ENCODE assay signal across 22 cellular contexts in genomic region chr1:19324665-19324990, GRCh38. TPM values are rescaled to one million over a fixed set of nuclear protein-coding genes. Genes with fewer than 3 reads are reported as not detected.
DNase-seq lines count a peak whose midpoint lies in the region; ATAC-seq, FAIRE-seq and TF ChIP-seq lines count a peak whose summit lies in the region.
"Had no signal": no experiment of that assay in that cellular context is flagged by ENCODE, and none has a peak within 500 bp of the region (broad histone marks: within the 10 kb centered on the region; RNA-seq: fewer than 3 reads in every experiment).

No MANE protein-coding gene starts in this region.

- peak overlapping the region; percentile 55 for H3K23ac ChIP-seq in neuronal stem cell (ENCODE audit: low read depth, low read length, poor library complexity)

- H2BK12ac ChIP-seq in neuronal stem cell (ENCODE audit: low read length) = no peak overlapping the region

- no peak overlapping the region for H4K91ac ChIP-seq in neuronal stem cell (ENCODE audit: low read depth, low read length, poor library complexity)

- no peaks in the 10 kb centered on the region for H3K9me2 ChIP-seq in MM.1S (replicated peaks; ENCODE audit: insufficient read depth, low read length)

- TF ChIP-seq EP300 in K562 (IDR thresholded peaks at IDR 0.05; ENCODE audit: low read length) = no peak

- ATAC-seq in left ventricle myocardium superior (no peak), Right ventricle myocardium inferior (no peak), K562 (no peak)
- ATAC-seq: CD8-positive, alpha-beta T cell; GM23338; HCT116 had no signal

- no peaks in the 10 kb centered on the region for H3F3A ChIP-seq in MM.1S (ENCODE audit: insufficient read depth, low read length)

- H2BK5ac ChIP-seq in neuronal stem cell (ENCODE audit: low read length) = no peak overlapping the region

- DNase-seq in left ventricle myocardium superior (peak; percentile 17), Right ventricle myocardium inferior (ENCODE audit: missing footprints) (no peak), K562 (ENCODE audit: extremely low read depth in 1 of 4, low spot score in 3 of 4) (no peak), neuronal stem cell (ENCODE audit: low spot score) (no peak), MM.1S (no peak), COLO668 (lab: John Stamatoyannopoulos, UW; ENCODE audit: unreplicated experiment) (no peak)
- DNase-seq: AML-193; BE2C; CD4-positive, CD25-positive, alpha-beta regulatory T cell; CD8-positive, alpha-beta T cell; DMS 273 treated with DMSO at 0.1 percent for 48 hours; DMS79 treated with DMSO at 0.1 percent for 48 hours; GF-D8 had no signal

- no peak overlapping the region for H3K14ac ChIP-seq in neuronal stem cell (ENCODE audit: low read length)

- H3K9me1 ChIP-seq in K562 (ENCODE audit: control insufficient read depth, insufficient read depth, low read length) = peaks cover 20% of the 10 kb centered on the region

- intact Hi-C loops in left ventricle myocardium superior (cut with micrococcal nuclease) (no loop called here), Right ventricle myocardium inferior (cut with DNase I) (no loop called here), K562 (cut with micrococcal nuclease) (no loop called here)

- H4K20me1 ChIP-seq in K562 (replicated peaks; ENCODE audit: control insufficient read depth, insufficient read depth, low read length) (peaks cover 30% of the 10 kb centered on the region), MM.1S (ENCODE audit: insufficient read depth, low read length) (no peaks in the 10 kb centered on the region)

- no peak overlapping the region; a peak in 1 of 4 replicates for H3K9ac ChIP-seq in K562 (ENCODE audit: insufficient read depth in 1 of 2, low read depth in 2 of 2, low read length in 2 of 2)
- H3K9ac ChIP-seq in neuronal stem cell (ENCODE audit: low read depth, low read length, poor library complexity) = no peak overlapping the region
- H3K9ac ChIP-seq in MM.1S (ENCODE audit: low read length) = no peak overlapping the region

- POLR2A ChIA-PET in K562 (lab: Yijun Ruan, JAX) = interaction anchor here (0.6 to 1.8 kb wide), 2 partner anchors 11 to 119 kb away, joined by 3 to 10 read pairs; no protein-coding TSS in a partner anchor

- H3K4ac ChIP-seq in neuronal stem cell (ENCODE audit: low read length) = no peak overlapping the region

- H2BK120ac ChIP-seq in neuronal stem cell (ENCODE audit: low read depth, low read length) = no peak overlapping the region

- H3K4me3 ChIP-seq in K562 (no peak overlapping the region), neuronal stem cell (ENCODE audit: low read length in 2 of 2) (no peak overlapping the region), MM.1S (ENCODE audit: low read length) (no peak overlapping the region)
- H3K4me3 ChIP-seq: GM23338 had no signal

- peaks cover 6% of the 10 kb centered on the region for H3K79me1 ChIP-seq in neuronal stem cell (ENCODE audit: low read depth, low read length)

- H4K8ac ChIP-seq in neuronal stem cell (ENCODE audit: low read depth, low read length) = no peak overlapping the region

- no peak overlapping the region for H3K27ac ChIP-seq in K562 (ENCODE audit: extremely low read depth, low read depth, low read length)
- no peak overlapping the region for H3K27ac ChIP-seq in neuronal stem cell (replicated peaks; ENCODE audit: low read length)
- no peak overlapping the region for H3K27ac ChIP-seq in MM.1S (ENCODE audit: low read length)
- H3K27ac ChIP-seq: 22Rv1, C4-2B had no signal

- no peak overlapping the region for H2BK15ac ChIP-seq in neuronal stem cell (ENCODE audit: low read length)

- no peaks in the 10 kb centered on the region for H3K27me3 ChIP-seq in K562 (ENCODE audit: control insufficient read depth in 2 of 2, insufficient read depth in 2 of 2, low read length in 2 of 2)
- H3K27me3 ChIP-seq in neuronal stem cell (ENCODE audit: control insufficient read depth in 3 of 3, insufficient read depth in 3 of 3, low read depth in 1 of 3, low read length in 3 of 3) = no peaks in the 10 kb centered on the region
- no peaks in the 10 kb centered on the region for H3K27me3 ChIP-seq in MM.1S (replicated peaks; ENCODE audit: insufficient read depth, low read length)
- H3K27me3 ChIP-seq: BE2C had no signal

- H3K36me3 ChIP-seq in K562 (ENCODE audit: control insufficient read depth, insufficient read depth, low read length) (peaks cover 62% of the 10 kb centered on the region; the same call in 2 of the 3 replicates), neuronal stem cell (replicated peaks in 1 of 2; ENCODE audit: control insufficient read depth in 2 of 2, insufficient read depth in 2 of 2, low read length in 2 of 2) (peaks cover 19 to 72% of the 10 kb centered on the region in 2 donors), MM.1S (replicated peaks; ENCODE audit: insufficient read depth, low read length) (no peaks in the 10 kb centered on the region)
- H3K36me3 ChIP-seq: BE2C had no signal

- TF ChIP-seq POLR2A in K562 (conservative IDR thresholded peaks at IDR 0.05) = no peak

- H3K18ac ChIP-seq in neuronal stem cell (ENCODE audit: low read length) = no peak overlapping the region

- H3K4me2 ChIP-seq in K562 (ENCODE audit: insufficient read depth, low read length) (no peak overlapping the region), neuronal stem cell (ENCODE audit: insufficient read depth, low read length, poor library complexity, severe bottlenecking) (no peak overlapping the region), MM.1S (ENCODE audit: low read depth, low read length) (no peak overlapping the region)
- H3K4me2 ChIP-seq: GM23338 had no signal

- CTCF ChIA-PET in K562 (lab: Yijun Ruan, JAX; ENCODE audit: low intra/inter-chr PET ratio) = no interaction called here

- TF ChIP-seq RAD21 in K562 (CRISPR knock-in tag; conservative IDR thresholded peaks at IDR 0.05 in 1 of 2, IDR thresholded peaks at IDR 0.05 in 1 of 2) = no peak

- 88% methylated on average over 9 of the region's 9 CpGs for WGBS in K562 (ENCODE audit: insufficient coverage, low coverage, missing lambda C conversion rate)
- no CpG with 5 or more reads among the region's 9 CpGs for WGBS in neuronal stem cell (ENCODE audit: extremely low coverage in 2 of 2, insufficient read length in 2 of 2, insufficient replicate concordance in 1 of 2), 2 donors

- peaks cover 16 to 41% of the 10 kb centered on the region in 2 experiments for H3K4me1 ChIP-seq in K562 (replicated peaks in 1 of 2; ENCODE audit: control insufficient read depth in 2 of 2, insufficient read depth in 2 of 2, low read length in 2 of 2)
- H3K4me1 ChIP-seq in neuronal stem cell (ENCODE audit: control insufficient read depth in 2 of 2, insufficient read depth in 1 of 2, low read depth in 1 of 2, low read length in 2 of 2) = no peaks in the 10 kb centered on the region
- no peaks in the 10 kb centered on the region for H3K4me1 ChIP-seq in MM.1S (ENCODE audit: low read length)
- H3K4me1 ChIP-seq: BE2C had no signal

- TF ChIP-seq CTCF in K562 (IDR thresholded peaks at IDR 0.05 in 2 of 3, conservative IDR thresholded peaks at IDR 0.05 in 1 of 3; ENCODE audit: insufficient read depth in 2 of 3, low read depth in 1 of 3, low read length in 3 of 3) (no peak), MM.1S (IDR thresholded peaks at IDR 0.05; ENCODE audit: low read length) (no peak)

- no TSS peak for BruUV-seq in K562 (replicated peaks; lab: Mats Ljungman, UMichigan)

- H2AK5ac ChIP-seq in neuronal stem cell (ENCODE audit: low read depth, low read length) = no peak overlapping the region

- H3K79me2 ChIP-seq in K562 (ENCODE audit: control insufficient read depth, insufficient read depth, low read length) (no peaks in the 10 kb centered on the region), MM.1S (ENCODE audit: low read length) (no peaks in the 10 kb centered on the region)

- in situ Hi-C loops in K562 (cut with MboI) = no loop called here

- H2AFZ ChIP-seq in K562 (ENCODE audit: low read depth, low read length) (no peak overlapping the region), neuronal stem cell (ENCODE audit: low read length) (no peak overlapping the region), MM.1S (ENCODE audit: low read length) (no peak overlapping the region)
- H2AFZ ChIP-seq: GM23338 had no signal

- no peaks in the 10 kb centered on the region for H3K9me3 ChIP-seq in K562 (replicated peaks; ENCODE audit: control insufficient read depth, insufficient read depth, low read depth, low read length)
- no peaks in the 10 kb centered on the region for H3K9me3 ChIP-seq in neuronal stem cell (replicated peaks in 1 of 2; ENCODE audit: control insufficient read depth in 2 of 2, insufficient read depth in 1 of 2, low read depth in 1 of 2, low read length in 2 of 2)
- H3K9me3 ChIP-seq in MM.1S (replicated peaks; ENCODE audit: insufficient read depth, low read length) = no peaks in the 10 kb centered on the region
- H3K9me3 ChIP-seq: BE2C had no signal

- FAIRE-seq in K562 (lab: Jason Lieb, UNC) = no peak
- FAIRE-seq: A204.1, D721Med, GM12891, GM18507 had no signal

RNA-seq across cellular contexts. Expression of gene SLC66A1, which starts 12.5 kb away (rescaled TPM):
- total RNA-seq in left ventricle myocardium superior (7.5 TPM), Right ventricle myocardium inferior (7.0 TPM), K562 (2014; rRNA removed) (28.9 and 34.0 TPM in 2 replicates), K562 (2014; rRNA removed; fragmentation: Illumina TruSeq; extraction: Trizol) (8.5 and 10.4 TPM in 2 replicates), K562 (2015; rRNA removed; fragmentation: Illumina TruSeq; extraction: Trizol) (18.6 and 21.6 TPM in 2 replicates), K562 (2021) (26.5 and 29.5 TPM in 2 replicates)
- total RNA-seq in K562 (2011; cell fraction: chromatin; rRNA removed; ENCODE audit: low replicate concordance) = 37.0 and 99.3 TPM in 2 replicates
- total RNA-seq in K562 (2011; cell fraction: nucleolus; rRNA removed) = 85.8 and 97.7 TPM in 2 replicates
- 62.2 and 63.1 TPM in 2 replicates for total RNA-seq in K562 (2011; cell fraction: nucleoplasm; rRNA removed)
- polyA plus RNA-seq in K562 (2011; rRNA removed) (27.0 and 29.2 TPM in 2 replicates), K562 (2014; fragmentation: Illumina TruSeq; extraction: Trizol) (16.3 and 26.6 TPM in 2 replicates), K562 (2014; fragmentation: Nextera tagmentation; extraction: Ambion mirVana) (1 to 10 TPM; 1.2 to 1.6 TPM), K562 (2014; rRNA removed) (35.2 and 40.8 TPM in 2 replicates)
- 36.4 and 92.5 TPM in 2 replicates for polyA plus RNA-seq in K562 (2011; cell fraction: cytosol; rRNA removed)
- polyA plus RNA-seq in K562 (2011; cell fraction: nucleus; rRNA removed) = 35.5 and 82.2 TPM in 2 replicates
- 23.2 and 37.9 TPM in 2 replicates for polyA plus RNA-seq in K562 (2012)
- polyA minus RNA-seq in K562 (2011; rRNA and poly(A)+ RNA removed) = 12.7 and 14.9 TPM in 2 replicates
- polyA minus RNA-seq in K562 (2011; cell fraction: cytosol; rRNA and poly(A)+ RNA removed) = 15.3 and 16.8 TPM in 2 replicates
- polyA minus RNA-seq in K562 (2011; cell fraction: nucleus; rRNA and poly(A)+ RNA removed) = 26.2 and 33.7 TPM in 2 replicates
- polyA plus RNA-seq in neuronal stem cell (2013, experiment 1 of 2) = 11.4 TPM
- 11.4 TPM for polyA plus RNA-seq in neuronal stem cell (2013, experiment 2 of 2)

RNA-seq across cellular contexts. Expression of gene AKR7A2, which starts 12.7 kb away (rescaled TPM):
- total RNA-seq in left ventricle myocardium superior (48.7 TPM), Right ventricle myocardium inferior (45.2 TPM), K562 (2014; rRNA removed) (78.4 and 108 TPM in 2 replicates), K562 (2014; rRNA removed; fragmentation: Illumina TruSeq; extraction: Trizol) (26.1 and 32.3 TPM in 2 replicates), K562 (2015; rRNA removed; fragmentation: Illumina TruSeq; extraction: Trizol) (65.2 and 66.0 TPM in 2 replicates), K562 (2021) (71.7 and 74.4 TPM in 2 replicates)
- total RNA-seq in K562 (2011; cell fraction: chromatin; rRNA removed; ENCODE audit: low replicate concordance) = 18.7 and 45.9 TPM in 2 replicates
- 36.8 and 39.0 TPM in 2 replicates for total RNA-seq in K562 (2011; cell fraction: nucleolus; rRNA removed)
- 28.7 and 34.9 TPM in 2 replicates for total RNA-seq in K562 (2011; cell fraction: nucleoplasm; rRNA removed)
- polyA plus RNA-seq in K562 (2011; rRNA removed) (49.4 and 57.1 TPM in 2 replicates), K562 (2014; fragmentation: Illumina TruSeq; extraction: Trizol) (41.1 and 50.6 TPM in 2 replicates), K562 (2014; fragmentation: Nextera tagmentation; extraction: Ambion mirVana) (1 to 10 TPM; 2.0 to 4.0 TPM), K562 (2014; rRNA removed) (74.7 and 83.6 TPM in 2 replicates)
- 83.1 and 114 TPM in 2 replicates for polyA plus RNA-seq in K562 (2011; cell fraction: cytosol; rRNA removed)
- polyA plus RNA-seq in K562 (2011; cell fraction: nucleus; rRNA removed) = 34.0 and 41.0 TPM in 2 replicates
- 57.6 and 109 TPM in 2 replicates for polyA plus RNA-seq in K562 (2012)
- 16.8 and 22.0 TPM in 2 replicates for polyA minus RNA-seq in K562 (2011; rRNA and poly(A)+ RNA removed)
- 22.1 and 40.4 TPM in 2 replicates for polyA minus RNA-seq in K562 (2011; cell fraction: cytosol; rRNA and poly(A)+ RNA removed)
- 19.1 and 22.7 TPM in 2 replicates for polyA minus RNA-seq in K562 (2011; cell fraction: nucleus; rRNA and poly(A)+ RNA removed)
- polyA plus RNA-seq in neuronal stem cell (2013, experiment 1 of 2) = 43.2 TPM
- 43.8 TPM for polyA plus RNA-seq in neuronal stem cell (2013, experiment 2 of 2)

RNA-seq across cellular contexts. Expression of gene AKR7A3, which starts 36.1 kb away (rescaled TPM):
- total RNA-seq in left ventricle myocardium superior = 0.20 TPM
- not detected for total RNA-seq in Right ventricle myocardium inferior
- total RNA-seq in K562 (2011; cell fraction: chromatin; rRNA removed; ENCODE audit: low replicate concordance) = 2.4 and 4.7 TPM in 2 replicates
- 3.7 and 4.5 TPM in 2 replicates for total RNA-seq in K562 (2011; cell fraction: nucleolus; rRNA removed)
- 2.1 and 3.2 TPM in 2 replicates for total RNA-seq in K562 (2011; cell fraction: nucleoplasm; rRNA removed)
- 0.54 and 0.78 TPM in 2 replicates for total RNA-seq in K562 (2014; rRNA removed)
- total RNA-seq in K562 (2014; rRNA removed; fragmentation: Illumina TruSeq; extraction: Trizol) = 0.22 TPM in 2 replicates
- 0.45 and 0.58 TPM in 2 replicates for total RNA-seq in K562 (2015; rRNA removed; fragmentation: Illumina TruSeq; extraction: Trizol)
- total RNA-seq in K562 (2021) = 0.91 and 1.2 TPM in 2 replicates
- polyA plus RNA-seq in K562 (2011; rRNA removed) = 0.33 and 0.49 TPM in 2 replicates
- 0.38 and 0.63 TPM in 2 replicates for polyA plus RNA-seq in K562 (2011; cell fraction: cytosol; rRNA removed)
- 2.2 and 4.9 TPM in 2 replicates for polyA plus RNA-seq in K562 (2011; cell fraction: nucleus; rRNA removed)
- 0.27 and 0.79 TPM in 2 replicates for polyA plus RNA-seq in K562 (2012)
- polyA plus RNA-seq in K562 (2014; fragmentation: Illumina TruSeq; extraction: Trizol) = 0.13 and 0.25 TPM in 2 replicates
- under 1 TPM in 1 of 2 experiments, not detected in 1; 0.04 TPM for polyA plus RNA-seq in K562 (2014; fragmentation: Nextera tagmentation; extraction: Ambion mirVana)
- polyA plus RNA-seq in K562 (2014; rRNA removed) = 0.74 and 1.5 TPM in 2 replicates
- polyA minus RNA-seq in K562 (2011; rRNA and poly(A)+ RNA removed) = 0.14 and 0.15 TPM in 2 replicates
- polyA minus RNA-seq in K562 (2011; cell fraction: cytosol; rRNA and poly(A)+ RNA removed) = 0.67 TPM in 1 of 2 replicates, not detected in the other
- polyA minus RNA-seq in K562 (2011; cell fraction: nucleus; rRNA and poly(A)+ RNA removed) = 1.00 and 1.1 TPM in 2 replicates
- polyA plus RNA-seq in neuronal stem cell (2013, experiment 1 of 2) = 0.71 TPM
- 0.62 TPM for polyA plus RNA-seq in neuronal stem cell (2013, experiment 2 of 2)
- total RNA-seq: G401 had no signal
